1 cellular context compared by ENCODE assay signal in the genomic region with DNA sequence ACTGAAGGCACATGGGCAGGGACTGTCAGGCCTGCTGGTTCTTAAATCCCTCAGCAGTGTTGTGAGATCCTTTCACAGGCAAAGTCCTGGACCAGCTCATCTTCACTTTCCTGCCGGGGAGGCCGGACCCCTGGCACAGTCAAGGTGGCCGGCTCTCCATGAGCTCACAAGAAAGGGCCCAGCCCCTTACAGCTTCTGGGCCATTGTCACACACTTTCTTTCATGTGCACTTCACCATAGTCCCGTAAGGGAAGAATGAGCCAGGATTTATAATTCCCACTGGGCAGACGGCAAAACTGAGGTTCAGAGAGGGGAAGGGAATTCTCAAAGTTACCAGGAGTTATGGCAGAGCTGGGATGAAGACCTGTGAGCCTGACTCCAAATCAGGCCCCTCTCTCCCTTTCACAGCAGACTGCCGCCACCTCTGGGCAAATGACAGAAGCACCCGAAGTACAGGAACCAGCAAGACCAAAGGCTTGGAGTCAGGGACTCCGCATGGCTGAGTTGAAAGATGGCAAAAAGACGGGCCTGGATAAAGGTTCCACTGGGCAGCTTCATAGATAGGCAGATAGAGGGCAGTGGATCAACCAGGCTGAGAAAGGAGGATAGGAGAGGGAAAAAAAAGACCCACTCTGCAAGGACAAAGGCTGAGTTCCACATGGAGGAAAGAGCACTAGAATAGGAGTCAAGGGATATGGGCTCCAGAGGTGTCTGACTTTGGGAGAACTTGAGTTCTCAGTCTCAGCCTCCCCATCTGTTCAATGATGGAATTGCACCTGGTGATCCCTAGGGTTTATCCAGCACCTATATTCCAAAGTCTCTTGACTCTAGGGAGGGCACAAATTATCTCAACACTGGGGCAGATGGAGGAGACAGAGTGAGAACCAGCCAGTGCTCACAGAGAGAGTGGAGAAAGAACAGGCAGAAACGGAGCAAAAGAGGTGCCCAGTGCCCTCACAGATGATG.
TF ChIP-seq lines count a peak whose summit lies in the region.

No MANE protein-coding gene starts in this region.

TF ChIP-seq in WTC11, 78 proteins besides CTCF, POLR2A, EP300 and RAD21 (continued from another document):
- TF ChIP-seq, protein P1, sequence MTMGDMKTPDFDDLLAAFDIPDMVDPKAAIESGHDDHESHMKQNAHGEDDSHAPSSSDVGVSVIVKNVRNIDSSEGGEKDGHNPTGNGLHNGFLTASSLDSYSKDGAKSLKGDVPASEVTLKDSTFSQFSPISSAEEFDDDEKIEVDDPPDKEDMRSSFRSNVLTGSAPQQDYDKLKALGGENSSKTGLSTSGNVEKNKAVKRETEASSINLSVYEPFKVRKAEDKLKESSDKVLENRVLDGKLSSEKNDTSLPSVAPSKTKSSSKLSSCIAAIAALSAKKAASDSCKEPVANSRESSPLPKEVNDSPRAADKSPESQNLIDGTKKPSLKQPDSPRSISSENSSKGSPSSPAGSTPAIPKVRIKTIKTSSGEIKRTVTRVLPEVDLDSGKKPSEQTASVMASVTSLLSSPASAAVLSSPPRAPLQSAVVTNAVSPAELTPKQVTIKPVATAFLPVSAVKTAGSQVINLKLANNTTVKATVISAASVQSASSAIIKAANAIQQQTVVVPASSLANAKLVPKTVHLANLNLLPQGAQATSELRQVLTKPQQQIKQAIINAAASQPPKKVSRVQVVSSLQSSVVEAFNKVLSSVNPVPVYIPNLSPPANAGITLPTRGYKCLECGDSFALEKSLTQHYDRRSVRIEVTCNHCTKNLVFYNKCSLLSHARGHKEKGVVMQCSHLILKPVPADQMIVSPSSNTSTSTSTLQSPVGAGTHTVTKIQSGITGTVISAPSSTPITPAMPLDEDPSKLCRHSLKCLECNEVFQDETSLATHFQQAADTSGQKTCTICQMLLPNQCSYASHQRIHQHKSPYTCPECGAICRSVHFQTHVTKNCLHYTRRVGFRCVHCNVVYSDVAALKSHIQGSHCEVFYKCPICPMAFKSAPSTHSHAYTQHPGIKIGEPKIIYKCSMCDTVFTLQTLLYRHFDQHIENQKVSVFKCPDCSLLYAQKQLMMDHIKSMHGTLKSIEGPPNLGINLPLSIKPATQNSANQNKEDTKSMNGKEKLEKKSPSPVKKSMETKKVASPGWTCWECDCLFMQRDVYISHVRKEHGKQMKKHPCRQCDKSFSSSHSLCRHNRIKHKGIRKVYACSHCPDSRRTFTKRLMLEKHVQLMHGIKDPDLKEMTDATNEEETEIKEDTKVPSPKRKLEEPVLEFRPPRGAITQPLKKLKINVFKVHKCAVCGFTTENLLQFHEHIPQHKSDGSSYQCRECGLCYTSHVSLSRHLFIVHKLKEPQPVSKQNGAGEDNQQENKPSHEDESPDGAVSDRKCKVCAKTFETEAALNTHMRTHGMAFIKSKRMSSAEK (CRISPR knock-in tag; IDR thresholded peaks at IDR 0.05; ENCODE audit: borderline replicate concordance) = no peak
- TF ChIP-seq NFATC4 (CRISPR knock-in tag; IDR thresholded peaks at IDR 0.05) = no peak
